12 cellular contexts compared by ENCODE assay signal in genomic region chr1:114458208-114458777, GRCh38. TPM values are rescaled to one million over a fixed set of nuclear protein-coding genes. Genes with fewer than 3 reads are reported as not detected.
DNase-seq lines count a peak whose midpoint lies in the region; ATAC-seq and TF ChIP-seq lines count a peak whose summit lies in the region.
"Had no signal": no experiment of that assay in that cellular context is flagged by ENCODE, and none has a peak within 500 bp of the region (broad histone marks: within the 10 kb centered on the region; RNA-seq: fewer than 3 reads in every experiment).

No MANE protein-coding gene starts in this region.

- H3K4me3 ChIP-seq in fibroblast of mammary gland (ENCODE audit: control insufficient read depth, low read depth, low read length) = no peak overlapping the region
- H3K4me3 ChIP-seq: prostate gland, thoracic aorta had no signal

- H3K4me1 Mint-ChIP-seq in activated naive CD4-positive, alpha-beta T cell treated with anti-CD3 and anti-CD28 coated beads for 36 hours (ENCODE audit: low read depth) = peaks cover 10% of the 10 kb centered on the region
- peaks cover 15% of the 10 kb centered on the region for H3K4me1 Mint-ChIP-seq in T-helper 1 cell treated with Interleukin-12 subunit alpha and Interleukin-12 subunit beta and Interleukin-4 antibody, amounts not matched to agents 30 μg/mL and 1 μg/mL, for 36 hours (ENCODE audit: low read depth)
- peaks cover 11 to 20% of the 10 kb centered on the region in 2 donors for H3K4me1 Mint-ChIP-seq in stimulated activated naive B cell treated with anti-CD40 and anti-IgM and Interleukin-4, amounts not matched to agents 10 μg/mL and 1 μg/mL and 100 μg/mL, for 72 hours

- H3K27me3 Mint-ChIP-seq in activated naive CD4-positive, alpha-beta T cell treated with anti-CD3 and anti-CD28 coated beads for 36 hours (ENCODE audit: low read depth) = no peaks in the 10 kb centered on the region
- H3K27me3 Mint-ChIP-seq in T-helper 1 cell treated with Interleukin-12 subunit alpha and Interleukin-12 subunit beta and Interleukin-4 antibody, amounts not matched to agents 30 μg/mL and 1 μg/mL, for 36 hours (ENCODE audit: low read depth) = no peaks in the 10 kb centered on the region
- H3K27me3 Mint-ChIP-seq in stimulated activated naive B cell treated with anti-CD40 and anti-IgM and Interleukin-4, amounts not matched to agents 10 μg/mL and 1 μg/mL and 100 μg/mL, for 72 hours = no peaks in the 10 kb centered on the region
- H3K27me3 Mint-ChIP-seq: T-helper 17 cell had no signal

- peak overlapping the region; percentile 61 for H3K27ac Mint-ChIP-seq in activated naive CD4-positive, alpha-beta T cell treated with anti-CD3 and anti-CD28 coated beads for 36 hours
- H3K27ac Mint-ChIP-seq in T-helper 1 cell treated with Interleukin-12 subunit alpha and Interleukin-12 subunit beta and Interleukin-4 antibody, amounts not matched to agents 30 μg/mL and 1 μg/mL, for 36 hours = peak overlapping the region; percentile 68
- H3K27ac Mint-ChIP-seq in stimulated activated naive B cell treated with anti-CD40 and anti-IgM and Interleukin-4, amounts not matched to agents 10 μg/mL and 1 μg/mL and 100 μg/mL, for 72 hours = peak overlapping the region; percentile 21
- H3K27ac Mint-ChIP-seq: endodermal cell, T-helper 17 cell had no signal

- no peak for ATAC-seq in stimulated activated naive B cell treated with anti-CD40 and anti-IgM and Interleukin-4, amounts not matched to agents 10 μg/mL and 1 μg/mL and 100 μg/mL, for 72 hours (replicated peaks)
- ATAC-seq in GM21423 (IDR thresholded peaks at IDR 0.05; ENCODE audit: unreplicated experiment) = no peak
- ATAC-seq: T-helper 17 cell had no signal

- H3K4me3 Mint-ChIP-seq in activated naive CD4-positive, alpha-beta T cell treated with anti-CD3 and anti-CD28 coated beads for 36 hours = no peak overlapping the region
- no peak overlapping the region for H3K4me3 Mint-ChIP-seq in T-helper 1 cell treated with Interleukin-12 subunit alpha and Interleukin-12 subunit beta and Interleukin-4 antibody, amounts not matched to agents 30 μg/mL and 1 μg/mL, for 36 hours
- peak overlapping the region in 1 of 2 donors; percentile 1 for H3K4me3 Mint-ChIP-seq in stimulated activated naive B cell treated with anti-CD40 and anti-IgM and Interleukin-4, amounts not matched to agents 10 μg/mL and 1 μg/mL and 100 μg/mL, for 72 hours
- H3K4me3 Mint-ChIP-seq: endodermal cell, T-helper 17 cell had no signal

- DNase-seq in activated naive CD4-positive, alpha-beta T cell treated with anti-CD3 and anti-CD28 coated beads for 36 hours = peak; percentile 22
- no peak for DNase-seq in activated naive CD4-positive, alpha-beta T cell treated with Interleukin-2 at 50 U/mL for 16 hours
- DNase-seq in fibroblast of mammary gland (ENCODE audit: low read depth) = peak; percentile 71
- no peak for DNase-seq in stimulated activated naive B cell treated with anti-CD40 and anti-IgM and Interleukin-4, amounts not matched to agents 10 μg/mL and 1 μg/mL and 100 μg/mL, for 72 hours
- DNase-seq in midbrain (lab: John Stamatoyannopoulos, UW) = no peak
- no peak for DNase-seq in AG08395 (ENCODE audit: low spot score)
- DNase-seq: endodermal cell, T-helper 17 cell had no signal

- CTCF ChIA-PET in activated naive CD4-positive, alpha-beta T cell treated with anti-CD3 and anti-CD28 coated beads for 36 hours (lab: Charles Lee) = no interaction called here

- intact Hi-C loops in activated naive CD4-positive, alpha-beta T cell treated with anti-CD3 and anti-CD28 coated beads for 36 hours (cut with micrococcal nuclease) = no loop called here

- no peak for TF ChIP-seq CTCF in fibroblast of mammary gland (conservative IDR thresholded peaks at IDR 0.05; ENCODE audit: control insufficient read depth, insufficient read depth, low read depth, low read length)

- H3K36me3 Mint-ChIP-seq in activated naive CD4-positive, alpha-beta T cell treated with anti-CD3 and anti-CD28 coated beads for 36 hours (ENCODE audit: low read depth) = peaks cover 32% of the 10 kb centered on the region
- H3K36me3 Mint-ChIP-seq in T-helper 1 cell treated with Interleukin-12 subunit alpha and Interleukin-12 subunit beta and Interleukin-4 antibody, amounts not matched to agents 30 μg/mL and 1 μg/mL, for 36 hours (ENCODE audit: low read depth) = peaks cover 48% of the 10 kb centered on the region
- H3K36me3 Mint-ChIP-seq in stimulated activated naive B cell treated with anti-CD40 and anti-IgM and Interleukin-4, amounts not matched to agents 10 μg/mL and 1 μg/mL and 100 μg/mL, for 72 hours = peaks cover 41 to 61% of the 10 kb centered on the region in 2 donors

- H3K9me3 Mint-ChIP-seq in activated naive CD4-positive, alpha-beta T cell treated with anti-CD3 and anti-CD28 coated beads for 36 hours = no peaks in the 10 kb centered on the region
- H3K9me3 Mint-ChIP-seq in T-helper 1 cell treated with Interleukin-12 subunit alpha and Interleukin-12 subunit beta and Interleukin-4 antibody, amounts not matched to agents 30 μg/mL and 1 μg/mL, for 36 hours = peaks cover 9% of the 10 kb centered on the region
- peaks cover 0 to 4% of the 10 kb centered on the region in 2 donors for H3K9me3 Mint-ChIP-seq in stimulated activated naive B cell treated with anti-CD40 and anti-IgM and Interleukin-4, amounts not matched to agents 10 μg/mL and 1 μg/mL and 100 μg/mL, for 72 hours

RNA-seq across cellular contexts. Expression of gene TRIM33, which starts 52.7 kb away (rescaled TPM):
- total RNA-seq in activated naive CD4-positive, alpha-beta T cell treated with anti-CD3 and anti-CD28 coated beads for 36 hours = 10 to 100 TPM; 23.1 to 25.0 TPM

Comparison
In these comparisons a context has a peak if more than half of its experiments do, and no peak if none do; other contexts are left out.
1. DNase-seq: peak in activated naive CD4-positive, alpha-beta T cell treated with anti-CD3 and anti-CD28 coated beads for 36 hours (single experiment) and fibroblast of mammary gland (single experiment); none in activated naive CD4-positive, alpha-beta T cell treated with Interleukin-2 at 50 U/mL for 16 hours (single experiment), stimulated activated naive B cell treated with anti-CD40 and anti-IgM and Interleukin-4, amounts not matched to agents 10 μg/mL and 1 μg/mL and 100 μg/mL, for 72 hours (single experiment), midbrain (single experiment) and AG08395 (single experiment).
2. Peak in every context shown above with its lines, with median percentiles within 50 percentile points of each other: H3K27ac Mint-ChIP-seq.